8 cellular contexts compared by ENCODE assay signal in genomic region chr7:47379629-47380324, GRCh38.
DNase-seq lines count a peak whose midpoint lies in the region; ATAC-seq and TF ChIP-seq lines count a peak whose summit lies in the region.

No MANE protein-coding gene starts in this region.

- H3K9me3 ChIP-seq in vagina, result no peaks in the 10 kb centered on the region

- TF ChIP-seq POLR2A in vagina (IDR thresholded peaks at IDR 0.05), result no peak

- DNase-seq in DMS 273 (lab: John Stamatoyannopoulos, UW; ENCODE audit: unreplicated experiment) (peak; percentile 25), DMS 273 treated with DMSO at 0.1 percent for 48 hours (lab: John Stamatoyannopoulos, UW) (no peak), epithelial cell of esophagus (ENCODE audit: low read depth) (peak; percentile 60), mesenteric fat pad (ENCODE audit: low spot score) (peak; percentile 24), vagina (ENCODE audit: extremely low spot score in 2 of 2) (no peak), iPS-NIHi7 (ENCODE audit: extremely low spot score) (no peak)

- H3K4me1 ChIP-seq in vagina, result peaks cover 22% of the 10 kb centered on the region

- intact Hi-C loops in vagina (cut with DNase I), result no loop called here

- no peak for ATAC-seq in GM18520 (IDR thresholded peaks at IDR 0.05; ENCODE audit: unreplicated experiment)
- no peak for ATAC-seq in HG02938 (IDR thresholded peaks at IDR 0.05; ENCODE audit: unreplicated experiment)

- H3K27ac ChIP-seq in vagina, result peak overlapping the region; percentile 49

- TF ChIP-seq CTCF in epithelial cell of esophagus (IDR thresholded peaks at IDR 0.05; ENCODE audit: insufficient read depth, low read depth, low read length, missing control alignments) (no peak), vagina (IDR thresholded peaks at IDR 0.05) (no peak)

- no peaks in the 10 kb centered on the region for H3K36me3 ChIP-seq in vagina

- no peaks in the 10 kb centered on the region for H3K27me3 ChIP-seq in vagina

- H3K4me3 ChIP-seq in epithelial cell of esophagus (ENCODE audit: low read length) (peak overlapping the region; percentile 15), vagina (peak overlapping the region; percentile 2 to 23)

Comparison
In these comparisons a context has a peak if more than half of its experiments do, and no peak if none do; other contexts are left out.
1. DNase-seq: peak in DMS 273 (single experiment), epithelial cell of esophagus (single experiment) and mesenteric fat pad (single experiment); none in DMS 273 treated with DMSO at 0.1 percent for 48 hours (single experiment), vagina (0 of 2) and iPS-NIHi7 (single experiment).